Comparison of ENCODE assay signal across 17 cellular contexts in genomic region chrX:107725761-107726555, GRCh38. TPM values are rescaled to one million over a fixed set of nuclear protein-coding genes. Genes with fewer than 3 reads are reported as not detected.
DNase-seq lines count a peak whose midpoint lies in the region; ATAC-seq, FAIRE-seq and TF ChIP-seq lines count a peak whose summit lies in the region.
"Had no signal": no experiment of that assay in that cellular context is flagged by ENCODE, and none has a peak within 500 bp of the region (broad histone marks: within the 10 kb centered on the region; RNA-seq: fewer than 3 reads in every experiment).

No MANE protein-coding gene starts in this region.

- BruUV-seq in HCT116 (replicated peaks; lab: Mats Ljungman, UMichigan): no TSS peak

- H3K27ac ChIP-seq in HCT116 (ENCODE audit: low read depth, low read length) (no peak overlapping the region), body of pancreas (peak overlapping the region in 1 of 4 donors; percentile 59), spleen (peak overlapping the region in 1 of 8 donors; percentile 16)
- H3K27ac ChIP-seq: HL-60, thoracic aorta, WERI-Rb-1 had no signal

- CTCF ChIA-PET in HCT116 (lab: Charles Lee): no interaction called here

- H3K4me3 ChIP-seq in HCT116 (replicated peaks in 1 of 2; ENCODE audit: low read depth in 1 of 2, low read length in 2 of 2): no peak overlapping the region
- H3K4me3 ChIP-seq in body of pancreas: no peak overlapping the region
- H3K4me3 ChIP-seq in spleen: no peak overlapping the region
- H3K4me3 ChIP-seq: thoracic aorta had no signal

- H4K20me1 ChIP-seq in HCT116 (ENCODE audit: insufficient read depth): no peaks in the 10 kb centered on the region

- H3K79me2 ChIP-seq in HCT116 (ENCODE audit: insufficient read depth, low read length): no peaks in the 10 kb centered on the region

- FAIRE-seq in islet of Langerhans (lab: Jason Lieb, UNC): peak; percentile 80
- no peak for FAIRE-seq in RCC 7860 (lab: Jason Lieb, UNC)

- 53 to 58% methylated on average over 4 to 6 of the region's 9 CpGs for WGBS in body of pancreas, 2 donors
- 55 to 78% (median 74%) methylated on average over 7 to 9 of the region's 9 CpGs for WGBS in spleen, 5 donors

- no peaks in the 10 kb centered on the region for H3K27me3 ChIP-seq in HCT116 (ENCODE audit: insufficient read depth, low read length)
- H3K27me3 ChIP-seq in body of pancreas: no peaks in the 10 kb centered on the region
- H3K27me3 ChIP-seq in spleen (replicated peaks in 1 of 7): peaks cover 0 to 3% (median 0%) of the 10 kb centered on the region in 7 donors

- H3K4me1 ChIP-seq in HCT116 (ENCODE audit: control insufficient read depth in 1 of 2, insufficient read depth in 2 of 2, low read length in 2 of 2): peaks cover 23 to 30% of the 10 kb centered on the region in 2 experiments
- H3K4me1 ChIP-seq in body of pancreas: peaks cover 92% of the 10 kb centered on the region
- peaks cover 0 to 20% (median 12%) of the 10 kb centered on the region in 6 donors for H3K4me1 ChIP-seq in spleen

- peak; percentile 79 for ATAC-seq in HCT116
- ATAC-seq in body of pancreas: peak; percentile 34
- ATAC-seq in HG02973 (IDR thresholded peaks at IDR 0.05; ENCODE audit: unreplicated experiment): no peak
- ATAC-seq: activated T-helper 17 cell treated with anti-CD3 and anti-CD28 coated beads, Interleukin-2, amount 50 U/mL, for 72 hours; Panc1 had no signal

- intact Hi-C loops in HCT116 (cut with micrococcal nuclease): no loop called here
- intact Hi-C loops in body of pancreas (cut with DNase I): no loop called here
- intact Hi-C loops in spleen (cut with DNase I; ENCODE audit: low total_unique reads): loop anchor here (10.0 kb wide), 1 partner anchor 51 kb away; no protein-coding TSS in a partner anchor

- TF ChIP-seq CTCF in HCT116 (IDR thresholded peaks at IDR 0.05 in 2 of 3, conservative IDR thresholded peaks at IDR 0.05 in 1 of 3; ENCODE audit: borderline replicate concordance in 1 of 3, insufficient read depth in 1 of 3, low read depth in 2 of 3, low read length in 2 of 3): no peak
- TF ChIP-seq CTCF in body of pancreas (IDR thresholded peaks at IDR 0.05): no peak
- no peak for TF ChIP-seq CTCF in spleen (IDR thresholded peaks at IDR 0.05 in 8 of 11, conservative IDR thresholded peaks at IDR 0.05 in 3 of 11)

- TF ChIP-seq POLR2A in HCT116 (IDR thresholded peaks at IDR 0.05; ENCODE audit: borderline replicate concordance, extremely low read depth, insufficient read depth, insufficient read length): no peak
- TF ChIP-seq POLR2A in body of pancreas (IDR thresholded peaks at IDR 0.05): no peak
- TF ChIP-seq POLR2A in spleen (IDR thresholded peaks at IDR 0.05): no peak

- no peak overlapping the region for H2AFZ ChIP-seq in HCT116 (ENCODE audit: low read depth, low read length, poor library complexity, severe bottlenecking)

- no peak overlapping the region for H3K9ac ChIP-seq in HCT116 (ENCODE audit: low read length)

- RAD21 ChIA-PET in HCT116 (lab: Charles Lee; ENCODE audit: low non-redundant PET in 1 of 2, low total read pairs in 2 of 2, uncharacterized antibody in 2 of 2, unreplicated experiment in 2 of 2): no interaction called here

- peak overlapping the region; percentile 61 for H3K4me2 ChIP-seq in HCT116 (ENCODE audit: low read length)

- POLR2A ChIA-PET in HCT116 (lab: Charles Lee): interaction anchor here (1.6 kb wide), 1 partner anchor 10 kb away, joined by 4 read pairs; no protein-coding TSS in a partner anchor

- H3K9me2 ChIP-seq in HCT116 (ENCODE audit: insufficient read depth): no peaks in the 10 kb centered on the region

- H3K9me3 ChIP-seq in HCT116 (ENCODE audit: control insufficient read depth in 1 of 2, insufficient read depth in 1 of 2, low read depth in 1 of 2, low read length in 2 of 2) (no peaks in the 10 kb centered on the region), body of pancreas (no peaks in the 10 kb centered on the region), spleen (no peaks in the 10 kb centered on the region)
- H3K9me3 ChIP-seq: thoracic aorta had no signal

- TF ChIP-seq RAD21 in HCT116 (IDR thresholded peaks at IDR 0.05; ENCODE audit: low read depth): no peak

- DNase-seq in HCT116 (ENCODE audit: low read depth, low spot score) (no peak), body of pancreas (peak in 1 of 4 donors; percentile 44), spleen (peak; percentile 51), SKM-1 (lab: John Stamatoyannopoulos, UW; ENCODE audit: unreplicated experiment) (no peak), mesenteric fat pad (ENCODE audit: low spot score) (no peak), RCC 7860 (ENCODE audit: low spot score) (no peak)
- DNase-seq: AML-193, amniotic stem cell, dermis blood vessel endothelial cell, NCI-H187, WERI-Rb-1 had no signal

- H3K36me3 ChIP-seq in HCT116 (ENCODE audit: control insufficient read depth in 1 of 2, insufficient read depth in 2 of 2, low read length in 2 of 2) (no peaks in the 10 kb centered on the region), body of pancreas (replicated peaks in 1 of 2; ENCODE audit: insufficient read depth in 1 of 2, low read depth in 2 of 2) (no peaks in the 10 kb centered on the region), spleen (no peaks in the 10 kb centered on the region)
- H3K36me3 ChIP-seq: thoracic aorta, WERI-Rb-1 had no signal

TF ChIP-seq in HCT116, 20 proteins besides CTCF, POLR2A, EP300 and RAD21:
- TF ChIP-seq MAX (IDR thresholded peaks at IDR 0.05) (no peak), JUND (IDR thresholded peaks at IDR 0.05) (no peak), CBX3 (IDR thresholded peaks at IDR 0.05; ENCODE audit: low read depth) (no peak), ELF1 (IDR thresholded peaks at IDR 0.05; ENCODE audit: borderline replicate concordance, low read depth) (no peak)
TF ChIP-seq in HCT116: peak in this region for 0.

RNA-seq across cellular contexts. Expression of gene TSC22D3, which starts 49.6 kb away (rescaled TPM):
- total RNA-seq in HCT116 (2021; ENCODE audit: unreplicated experiment) (24.6 TPM), body of pancreas (100 to 1,000 TPM; 144 to 147 TPM), spleen (100 to 1,000 TPM in 6 of 7 donors, 10 to 100 TPM in 1; 91.7 to 579 (median 316) TPM), mesenteric fat pad (289 TPM)
- polyA plus RNA-seq in HCT116 (2012): 29.9 and 31.8 TPM in 2 replicates
- 100 to 1,000 TPM; 125 to 372 (median 195) TPM for polyA plus RNA-seq in spleen

RNA-seq across cellular contexts. Expression of gene NCBP2L, which starts 51.6 kb away (rescaled TPM):
- total RNA-seq in HCT116 (2021; ENCODE audit: unreplicated experiment): not detected
- not detected in 2 replicates for polyA plus RNA-seq in HCT116 (2012)
- not detected for total RNA-seq in body of pancreas
- total RNA-seq in spleen: not detected
- under 1 TPM in 2 of 3 donors, not detected in 1; 0.03 to 0.06 TPM for polyA plus RNA-seq in spleen
- not detected for total RNA-seq in mesenteric fat pad
- total RNA-seq: activated T-helper 17 cell treated with anti-CD3 and anti-CD28 coated beads, Interleukin-2, amount 50 U/mL, for 72 hours; dermis blood vessel endothelial cell; thoracic aorta had no signal
